In the genomic region with DNA sequence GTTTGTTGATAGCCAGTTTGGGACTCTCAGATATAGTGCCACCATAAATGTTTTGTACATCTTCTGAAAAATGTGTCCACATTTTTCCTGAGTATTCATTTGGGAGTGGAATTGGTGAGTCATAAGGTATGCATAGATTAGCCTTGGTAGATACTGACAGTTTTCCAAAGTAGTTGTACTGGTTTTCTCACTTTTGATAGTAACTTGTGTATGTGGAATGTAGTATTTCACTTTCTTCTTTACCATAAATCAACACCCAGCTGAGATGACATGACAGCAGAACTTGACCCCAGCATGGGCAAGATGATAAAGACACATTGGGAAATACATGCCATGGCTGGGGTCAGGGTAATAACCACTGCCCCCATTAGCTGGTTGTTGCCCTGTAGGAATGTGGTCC, we compare ENCODE assay signal across 1 cellular context.
TF ChIP-seq lines count a peak whose summit lies in the region.

No MANE protein-coding gene starts in this region.

TF ChIP-seq in IMR-90, 13 proteins besides CTCF, POLR2A, EP300 and RAD21 (continued from another document):
- no peak for TF ChIP-seq MAFK (IDR thresholded peaks at IDR 0.05; ENCODE audit: low read depth, low read length)
